In genomic region chr5:44089419-44090125, GRCh38 we compare ENCODE assay signal across 1 cellular context.
TF ChIP-seq lines count a peak whose summit lies in the region.

No MANE protein-coding gene starts in this region.

TF ChIP-seq in H1, 55 proteins besides CTCF, POLR2A, EP300 and RAD21:
- TF ChIP-seq ASH2L (IDR thresholded peaks at IDR 0.05; ENCODE audit: low read length) (no peak), SP1 (IDR thresholded peaks at IDR 0.05; ENCODE audit: low read depth, low read length) (no peak), NANOG (IDR thresholded peaks at IDR 0.05; ENCODE audit: insufficient read depth, low read depth, low read length, poor library complexity, severe bottlenecking) (no peak), PHF8 (conservative IDR thresholded peaks at IDR 0.05; ENCODE audit: low read depth, low read length) (no peak), SIN3A (conservative IDR thresholded peaks at IDR 0.05 in 1 of 2, IDR thresholded peaks at IDR 0.05 in 1 of 2; ENCODE audit: low read depth in 1 of 2, low read length in 2 of 2) (no peak), GABPA (IDR thresholded peaks at IDR 0.05; ENCODE audit: borderline replicate concordance, insufficient read depth, low read length) (no peak), CEBPB (IDR thresholded peaks at IDR 0.05; ENCODE audit: low read depth, low read length) (no peak), SAP30 (IDR thresholded peaks at IDR 0.05; ENCODE audit: insufficient read depth, insufficient replicate concordance, low read length) (no peak), JUND (IDR thresholded peaks at IDR 0.05; ENCODE audit: low read length) (no peak), CHD2 (IDR thresholded peaks at IDR 0.05; ENCODE audit: low read length) (no peak), NRF1 (IDR thresholded peaks at IDR 0.05; ENCODE audit: low read depth, low read length) (no peak)
- TF ChIP-seq, protein P1, sequence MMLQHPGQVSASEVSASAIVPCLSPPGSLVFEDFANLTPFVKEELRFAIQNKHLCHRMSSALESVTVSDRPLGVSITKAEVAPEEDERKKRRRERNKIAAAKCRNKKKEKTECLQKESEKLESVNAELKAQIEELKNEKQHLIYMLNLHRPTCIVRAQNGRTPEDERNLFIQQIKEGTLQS (IDR thresholded peaks at IDR 0.05; ENCODE audit: insufficient read depth, low read depth, low read length) = no peak
- TF ChIP-seq, protein P2, sequence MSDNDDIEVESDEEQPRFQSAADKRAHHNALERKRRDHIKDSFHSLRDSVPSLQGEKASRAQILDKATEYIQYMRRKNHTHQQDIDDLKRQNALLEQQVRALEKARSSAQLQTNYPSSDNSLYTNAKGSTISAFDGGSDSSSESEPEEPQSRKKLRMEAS (IDR thresholded peaks at IDR 0.05) = no peak
